Comparison of ENCODE assay signal across 29 cellular contexts in the genomic region with DNA sequence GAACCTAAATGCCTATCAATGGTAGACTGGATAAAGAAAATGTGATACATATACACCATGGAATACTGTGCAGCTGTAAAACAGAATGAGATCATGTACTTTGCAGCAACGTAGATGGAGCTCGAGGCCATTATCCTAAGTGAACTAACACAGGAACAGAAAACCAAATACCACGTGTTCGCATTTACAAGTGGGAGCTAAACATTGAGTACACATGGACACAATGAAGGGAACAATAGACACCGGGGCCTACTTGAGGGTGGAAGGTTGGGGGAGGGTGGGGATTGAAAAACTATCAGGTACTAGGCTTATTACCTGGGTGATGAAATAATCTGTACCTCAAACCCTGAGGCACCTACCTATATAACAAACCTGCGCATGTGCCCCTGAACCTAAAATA. TPM values are rescaled to one million over a fixed set of nuclear protein-coding genes. Genes with fewer than 3 reads are reported as not detected.
DNase-seq lines count a peak whose midpoint lies in the region; ATAC-seq and TF ChIP-seq lines count a peak whose summit lies in the region.
"Had no signal": no experiment of that assay in that cellular context is flagged by ENCODE, and none has a peak within 500 bp of the region (broad histone marks: within the 10 kb centered on the region; RNA-seq: fewer than 3 reads in every experiment).

No MANE protein-coding gene starts in this region.

- DNase-seq in DMS153 treated with DMSO at 0.1 percent for 48 hours (lab: John Stamatoyannopoulos, UW; ENCODE audit: unreplicated experiment): peak; percentile 63
- peak; percentile 36 for DNase-seq in NCI-H128 (lab: John Stamatoyannopoulos, UW; ENCODE audit: unreplicated experiment)
- peak; percentile 89 to 95 for DNase-seq in NCI-H2081 (lab: John Stamatoyannopoulos, UW)
- DNase-seq in NCI-H748 (lab: John Stamatoyannopoulos, UW; ENCODE audit: unreplicated experiment): peak; percentile 99
- DNase-seq in RWPE1 (ENCODE audit: low spot score): no peak
- no peak for DNase-seq in T1000 (lab: John Stamatoyannopoulos, UW)
- no peak for DNase-seq in mucosa of gallbladder (ENCODE audit: low spot score)
- DNase-seq: ACHN; activated CD4-positive, alpha-beta T cell treated with anti-CD3 and anti-CD28 coated beads for 4 hours; activated effector memory CD4-positive, alpha-beta T cell treated with anti-CD3 and anti-CD28 coated beads, Interleukin-2, amount 50 U/mL, for 16 hours; activated naive CD8-positive, alpha-beta T cell treated with anti-CD3 and anti-CD28 coated beads, Interleukin-2, amount 10 ng/mL, durations not matched to agents 7 days and 5 days; activated T-cell treated with anti-CD3 and anti-CD28 coated beads, Interleukin-2, amount 50 U/mL, for 1 hour; BE2C; effector memory CD4-positive, alpha-beta T cell; GOT3; islet precursor cell; left ventricle myocardium inferior; naive B cell; sigmoid colon; stimulated activated CD4-positive, alpha-beta T cell treated with anti-CD3 and anti-CD28 coated beads, Interleukin-4, amount 100 ng/mL, for 24 hours; upper lobe of right lung had no signal

- H3K27ac ChIP-seq in RWPE1: no peak overlapping the region
- H3K27ac ChIP-seq: coronary artery, left ventricle myocardium inferior, neutrophil, prostate gland, sigmoid colon, suprapubic skin, upper lobe of right lung, VCaP had no signal

- no peak for ATAC-seq in GM19351 (IDR thresholded peaks at IDR 0.05; ENCODE audit: unreplicated experiment)
- ATAC-seq: stimulated activated effector memory CD8-positive, alpha-beta T cell treated with anti-CD3 and anti-CD28 coated beads, Interleukin-12 subunit alpha, Interleukin-12 subunit beta, amount 100 ng/mL, for 72 hours; upper lobe of right lung had no signal

- CTCF ChIA-PET in RWPE1 (lab: Yijun Ruan, JAX): no interaction called here

- no peak for TF ChIP-seq CTCF in RWPE1 (conservative IDR thresholded peaks at IDR 0.05; ENCODE audit: low read depth)

- POLR2A ChIA-PET in RWPE1 (lab: Yijun Ruan, JAX; ENCODE audit: low non-redundant PET): no interaction called here

RNA-seq across cellular contexts. Expression of a gene that starts 22.4 kb away (rescaled TPM):
- 117 TPM for total RNA-seq in mucosa of gallbladder
- total RNA-seq: cardiac septum had no signal

Comparison
In these comparisons a context has a peak if more than half of its experiments do, and no peak if none do; other contexts are left out.
1. DNase-seq: peak in DMS153 treated with DMSO at 0.1 percent for 48 hours (single experiment), NCI-H128 (single experiment), NCI-H2081 (2 of 2) and NCI-H748 (single experiment); none in RWPE1 (single experiment), T1000 (single experiment) and mucosa of gallbladder (single experiment).